11 cellular contexts compared by ENCODE assay signal in the genomic region with DNA sequence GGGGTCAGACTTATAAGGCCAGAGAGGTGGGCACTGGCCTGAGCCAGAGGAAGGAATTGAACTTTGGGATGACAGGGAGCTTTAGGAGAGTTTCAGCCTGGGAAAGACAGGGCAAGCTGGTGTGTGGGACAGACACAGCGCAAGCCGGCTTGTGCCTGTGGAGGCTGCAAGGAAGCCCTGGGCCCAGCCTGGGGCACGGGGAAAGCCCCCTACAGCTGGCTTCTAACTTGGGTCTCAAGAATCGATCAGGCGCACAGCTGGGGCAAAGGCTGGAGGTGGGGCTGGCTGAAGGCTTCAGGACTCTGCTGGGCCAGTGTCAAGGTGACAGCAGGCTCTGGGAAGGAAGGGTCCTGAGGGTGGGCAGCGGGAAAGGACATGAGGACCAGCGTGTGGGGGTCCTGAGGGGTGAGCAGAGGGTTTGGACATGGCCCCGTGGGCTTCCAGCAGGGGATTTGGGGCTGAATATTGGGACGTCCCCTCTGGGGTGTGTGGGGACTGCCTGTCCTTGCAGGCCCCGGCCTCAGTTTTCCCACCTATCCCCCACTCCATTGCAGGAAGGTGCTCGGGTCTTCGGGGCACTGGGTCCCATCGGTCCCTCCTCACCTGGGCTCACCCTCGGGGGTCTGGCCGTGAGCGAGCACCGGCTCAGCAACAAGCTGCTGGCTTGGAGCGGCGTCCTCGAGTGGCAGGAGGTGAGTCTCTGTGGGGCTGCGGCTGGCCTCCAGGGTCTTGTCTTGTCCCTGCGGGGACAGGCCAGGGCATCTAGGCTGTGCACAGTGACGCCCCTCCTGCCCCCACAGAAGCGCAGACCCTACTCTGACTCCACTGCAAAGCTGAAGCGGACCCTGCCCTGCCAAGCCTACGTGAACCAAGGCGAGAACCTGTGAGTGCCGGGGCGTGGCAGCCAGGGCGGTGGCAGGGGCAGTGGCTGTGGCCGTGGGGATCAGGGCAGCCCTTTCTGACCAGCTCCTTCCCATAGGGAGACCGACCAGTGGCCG. TPM values are rescaled to one million over a fixed set of nuclear protein-coding genes. Genes with fewer than 3 reads are reported as not detected.
DNase-seq lines count a peak whose midpoint lies in the region; ATAC-seq, FAIRE-seq and TF ChIP-seq lines count a peak whose summit lies in the region.
"Had no signal": no experiment of that assay in that cellular context is flagged by ENCODE, and none has a peak within 500 bp of the region (broad histone marks: within the 10 kb centered on the region; RNA-seq: fewer than 3 reads in every experiment).

No MANE protein-coding gene starts in this region.

- TF ChIP-seq POLR2A in GM18505 (IDR thresholded peaks at IDR 0.05; ENCODE audit: borderline replicate concordance, extremely low read depth, insufficient read depth, insufficient read length) (peak; percentile 24), GM12878 (IDR thresholded peaks at IDR 0.05; ENCODE audit: low read depth, low read length) (peak; percentile 37), erythroblast (IDR thresholded peaks at IDR 0.05; ENCODE audit: low read length) (no peak)

- RAD21 ChIA-PET in GM12878 (lab: Charles Lee; ENCODE audit: unreplicated experiment) = no interaction called here

- peaks cover 75% of the 10 kb centered on the region for H4K20me1 ChIP-seq in BLaER1
- no peaks in the 10 kb centered on the region for H4K20me1 ChIP-seq in GM12878 (ENCODE audit: control insufficient read depth, insufficient read depth)
- H4K20me1 ChIP-seq in neural cell (ENCODE audit: insufficient read depth) = peaks cover 43% of the 10 kb centered on the region

- TF ChIP-seq RAD21 in GM12878 (IDR thresholded peaks at IDR 0.05; ENCODE audit: insufficient read depth, low read depth, low read length) (no peak), neural cell (conservative IDR thresholded peaks at IDR 0.05) (no peak)

- DNase-seq in GM12878 (ENCODE audit: low read depth, low spot score) (no peak), NCI-H1092 (lab: John Stamatoyannopoulos, UW) (no peak), DMS79 treated with DMSO at 0.1 percent for 48 hours (lab: John Stamatoyannopoulos, UW) (no peak), erythroblast (lab: John Stamatoyannopoulos, UW) (no peak), ACHN (no peak)
- DNase-seq: DMS 273 treated with DMSO at 0.1 percent for 48 hours, MM.1S had no signal

- SMC1A ChIA-PET in GM12878 (lab: Charles Lee; ENCODE audit: uncharacterized antibody, unreplicated experiment) = interaction anchor here (1.1 kb wide), 1 partner anchor 88 kb away, joined by 3 read pairs; no protein-coding TSS in a partner anchor

- TF ChIP-seq CTCF in GM12878 (IDR thresholded peaks at IDR 0.05 in 2 of 3, conservative IDR thresholded peaks at IDR 0.05 in 1 of 3; ENCODE audit: control insufficient read depth in 2 of 3, extremely low read depth in 1 of 3, insufficient read depth in 1 of 3, low read depth in 3 of 3, low read length in 3 of 3) (no peak), neural cell (IDR thresholded peaks at IDR 0.05; ENCODE audit: poor library complexity, severe bottlenecking) (no peak)

- in situ Hi-C loops in GM12878 (cut with MboI) = no loop called here
- in situ Hi-C loops in ACHN (cut with HindIII; ENCODE audit: low pct_ligation_motif_present, low pct_unique_long_range_greater_than_20kb, low sequenced_read_pairs) = no loop called here

- no peaks in the 10 kb centered on the region for H3K9me2 ChIP-seq in neural cell (ENCODE audit: insufficient read depth, low read length)

- CTCF ChIA-PET in GM12878 (lab: Yijun Ruan, JAX) = interaction anchor here (0.6 to 1.6 kb wide), 3 partner anchors 9 to 56 kb away, joined by 3 to 6 read pairs (median 3); no protein-coding TSS in a partner anchor

- H3K36me3 ChIP-seq in BLaER1 (peaks cover 57% of the 10 kb centered on the region), GM12878 (ENCODE audit: control insufficient read depth in 2 of 2, insufficient read depth in 2 of 2, low read length in 1 of 2) (peaks cover 0 to 11% of the 10 kb centered on the region in 2 experiments; a peak in 2 of 4 replicates), neural cell (ENCODE audit: insufficient read depth, low read length) (peaks cover under 1% of the 10 kb centered on the region)

- BruUV-seq in GM12878 (replicated peaks; lab: Mats Ljungman, UMichigan) = no TSS peak

- H3K27ac ChIP-seq in BLaER1 (peak overlapping the region; percentile 27; the same call in 1 of the 2 replicates), GM12878 (ENCODE audit: control insufficient read depth, insufficient read depth) (no peak overlapping the region), neural cell (ENCODE audit: low read length) (no peak overlapping the region)

- H3F3A ChIP-seq in neural cell (ENCODE audit: insufficient read depth, low read length, poor library complexity, severe bottlenecking) = no peaks in the 10 kb centered on the region

- peaks cover 6% of the 10 kb centered on the region for H3K79me2 ChIP-seq in GM12878 (ENCODE audit: control insufficient read depth, insufficient read depth, low read length)
- peaks cover 36% of the 10 kb centered on the region for H3K79me2 ChIP-seq in neural cell (replicated peaks; ENCODE audit: insufficient read depth, low read length)

- H3K4me1 ChIP-seq in BLaER1 (peaks cover 37% of the 10 kb centered on the region), GM12878 (ENCODE audit: control insufficient read depth, insufficient read depth, low read length) (peaks cover 17% of the 10 kb centered on the region)

- H3K4me2 ChIP-seq in BLaER1 (peak overlapping the region; percentile 99), GM12878 (ENCODE audit: control insufficient read depth, insufficient read depth) (no peak overlapping the region), neural cell (ENCODE audit: low read length) (no peak overlapping the region)

- TF ChIP-seq EP300 in GM12878 (IDR thresholded peaks at IDR 0.05; ENCODE audit: borderline replicate concordance in 1 of 2, control insufficient read depth in 1 of 2, low read depth in 2 of 2, low read length in 2 of 2) (no peak), neural cell (conservative IDR thresholded peaks at IDR 0.05; ENCODE audit: poor library complexity, severe bottlenecking) (no peak)

- H3K9ac ChIP-seq in BLaER1 (peak overlapping the region; percentile 24; the same call in 1 of the 2 replicates), GM12878 (ENCODE audit: control insufficient read depth, insufficient read depth, low read length) (no peak overlapping the region), neural cell (ENCODE audit: low read length) (no peak overlapping the region)

- POLR2A ChIA-PET in GM12878 (lab: Charles Lee) = interaction anchor here (0.6 to 1.3 kb wide), 4 partner anchors 15 to 44 kb away, joined by 3 to 4 read pairs (median 3); a partner anchor contains a TSS

- ATAC-seq in GM18505 (IDR thresholded peaks at IDR 0.05; ENCODE audit: unreplicated experiment) = no peak
- no peak for ATAC-seq in GM12878
- ATAC-seq: activated CD4-positive, CD25-positive, alpha-beta regulatory T cell treated with anti-CD3 and anti-CD28 coated beads, Interleukin-2, amount 50 U/mL, for 24 hours had no signal

- peaks cover 4% of the 10 kb centered on the region; the same call in 1 of the 2 replicates for H3K9me3 ChIP-seq in BLaER1
- H3K9me3 ChIP-seq in GM12878 (replicated peaks; ENCODE audit: control insufficient read depth, insufficient read depth, low read length) = peaks cover 2% of the 10 kb centered on the region; the same call in 2 of the 3 replicates
- no peaks in the 10 kb centered on the region for H3K9me3 ChIP-seq in neural cell (ENCODE audit: low read length)

- WGBS in GM12878 (ENCODE audit: insufficient coverage, insufficient replicate concordance, low lambda C conversion rate, missing lambda C conversion rate) = 77% methylated on average over 33 of the region's 33 CpGs

- intact Hi-C loops in GM12878 (cut with micrococcal nuclease; ENCODE audit: unreplicated experiment) = no loop called here

- no peak overlapping the region for H2AFZ ChIP-seq in GM12878 (ENCODE audit: control insufficient read depth, low read depth, low read length)
- H2AFZ ChIP-seq in neural cell (ENCODE audit: low read depth, low read length) = no peak overlapping the region

- no peak for FAIRE-seq in GM12878 (lab: Jason Lieb, UNC)

- H3K27me3 ChIP-seq in BLaER1 = no peaks in the 10 kb centered on the region
- no peaks in the 10 kb centered on the region for H3K27me3 ChIP-seq in GM12878 (replicated peaks in 1 of 2; ENCODE audit: control insufficient read depth in 2 of 2, insufficient read depth in 2 of 2, low read length in 1 of 2)
- no peaks in the 10 kb centered on the region for H3K27me3 ChIP-seq in neural cell (ENCODE audit: insufficient read depth, low read depth, low read length)

- H3K4me3 ChIP-seq in BLaER1 (no peak overlapping the region), GM12878 (no peak overlapping the region), neural cell (ENCODE audit: low read length) (peak overlapping the region; percentile 76)

RNA-seq across cellular contexts. Expression of a gene that starts 3.2 kb away (rescaled TPM):
- 58.2 and 66.1 TPM in 2 replicates for total RNA-seq in GM12878 (2013; cell fraction: nucleolus; rRNA removed)
- 28.7 and 36.6 TPM in 2 replicates for total RNA-seq in GM12878 (2014; rRNA removed)
- 17.8 and 18.1 TPM in 2 replicates for total RNA-seq in GM12878 (2014; rRNA removed; fragmentation: Illumina TruSeq; extraction: Trizol)
- total RNA-seq in GM12878 (2021) = 76.7 and 83.5 TPM in 2 replicates
- polyA plus RNA-seq in GM12878 (2011; ENCODE audit: low read depth) = 30.2 TPM
- polyA plus RNA-seq in GM12878 (2011; rRNA removed) = 13.2 and 23.4 TPM in 2 replicates
- polyA plus RNA-seq in GM12878 (2011; cell fraction: cytosol; rRNA removed) = 27.6 and 37.3 TPM in 2 replicates
- 211 and 220 TPM in 2 replicates for polyA plus RNA-seq in GM12878 (2011; cell fraction: nucleus; rRNA removed)
- polyA plus RNA-seq in GM12878 (2012) = 65.8 and 71.6 TPM in 2 replicates
- 3.6 and 21.2 TPM in 2 replicates for polyA plus RNA-seq in GM12878 (2014; fragmentation: Illumina TruSeq; extraction: Trizol)
- polyA plus RNA-seq in GM12878 (2014; fragmentation: Nextera tagmentation; extraction: Ambion mirVana) = 10 to 100 TPM in 1 of 2 experiments, 1 to 10 TPM in 1; 3.2 to 10.6 TPM
- polyA plus RNA-seq in GM12878 (2014; rRNA removed) = 38.1 and 41.5 TPM in 2 replicates
- 10 to 100 TPM; 14.8 to 45.0 TPM for polyA plus RNA-seq in GM12878 (2016; fragmentation: Nextera tagmentation; extraction: Ambion mirVana)
- polyA minus RNA-seq in GM12878 (2011; rRNA and poly(A)+ RNA removed) = 23.6 and 59.2 TPM in 2 replicates
- polyA minus RNA-seq in GM12878 (2011; cell fraction: cytosol; rRNA and poly(A)+ RNA removed) = 23.4 and 35.5 TPM in 2 replicates
- polyA minus RNA-seq in GM12878 (2011; cell fraction: nucleus; rRNA and poly(A)+ RNA removed) = 46.5 and 68.3 TPM in 2 replicates
- 199 and 288 TPM in 2 replicates for polyA plus RNA-seq in neural cell
- 122 and 133 TPM in 2 replicates for polyA minus RNA-seq in neural cell

RNA-seq across cellular contexts. Expression of a gene that starts 13.2 kb away (rescaled TPM):
- total RNA-seq in GM12878 (2013; cell fraction: nucleolus; rRNA removed) = 72.0 and 74.7 TPM in 2 replicates
- total RNA-seq in GM12878 (2014; rRNA removed) = 42.3 and 55.5 TPM in 2 replicates
- 19.3 and 20.2 TPM in 2 replicates for total RNA-seq in GM12878 (2014; rRNA removed; fragmentation: Illumina TruSeq; extraction: Trizol)
- 61.4 and 82.3 TPM in 2 replicates for total RNA-seq in GM12878 (2021)
- 13.5 TPM for polyA plus RNA-seq in GM12878 (2011; ENCODE audit: low read depth)
- polyA plus RNA-seq in GM12878 (2011; rRNA removed) = 9.2 and 14.6 TPM in 2 replicates
- polyA plus RNA-seq in GM12878 (2011; cell fraction: cytosol; rRNA removed) = 12.5 and 23.5 TPM in 2 replicates
- 123 and 193 TPM in 2 replicates for polyA plus RNA-seq in GM12878 (2011; cell fraction: nucleus; rRNA removed)
- polyA plus RNA-seq in GM12878 (2012) = 31.3 and 48.0 TPM in 2 replicates
- polyA plus RNA-seq in GM12878 (2014; fragmentation: Illumina TruSeq; extraction: Trizol) = 15.1 and 20.3 TPM in 2 replicates
- 1 to 10 TPM; 2.9 to 4.0 TPM for polyA plus RNA-seq in GM12878 (2014; fragmentation: Nextera tagmentation; extraction: Ambion mirVana)
- 73.5 and 77.2 TPM in 2 replicates for polyA plus RNA-seq in GM12878 (2014; rRNA removed)
- polyA plus RNA-seq in GM12878 (2016; fragmentation: Nextera tagmentation; extraction: Ambion mirVana) = 10 to 100 TPM; 46.2 to 47.4 TPM
- polyA minus RNA-seq in GM12878 (2011; rRNA and poly(A)+ RNA removed) = 9.7 and 14.6 TPM in 2 replicates
- polyA minus RNA-seq in GM12878 (2011; cell fraction: cytosol; rRNA and poly(A)+ RNA removed) = 9.6 and 16.8 TPM in 2 replicates
- 27.8 and 56.3 TPM in 2 replicates for polyA minus RNA-seq in GM12878 (2011; cell fraction: nucleus; rRNA and poly(A)+ RNA removed)
- 43.1 and 43.6 TPM in 2 replicates for polyA plus RNA-seq in neural cell
- 25.8 and 33.6 TPM in 2 replicates for polyA minus RNA-seq in neural cell

RNA-seq across cellular contexts. Expression of a gene that starts 23.0 kb away (rescaled TPM):
- total RNA-seq in GM12878 (2013; cell fraction: nucleolus; rRNA removed) = 16.5 and 17.4 TPM in 2 replicates
- 7.7 and 9.3 TPM in 2 replicates for total RNA-seq in GM12878 (2014; rRNA removed)
- total RNA-seq in GM12878 (2014; rRNA removed; fragmentation: Illumina TruSeq; extraction: Trizol) = 3.8 and 5.1 TPM in 2 replicates
- 20.9 and 21.4 TPM in 2 replicates for total RNA-seq in GM12878 (2021)
- polyA plus RNA-seq in GM12878 (2011; ENCODE audit: low read depth) = 3.8 TPM
- 7.2 and 13.1 TPM in 2 replicates for polyA plus RNA-seq in GM12878 (2011; rRNA removed)
- polyA plus RNA-seq in GM12878 (2011; cell fraction: cytosol; rRNA removed) = 19.6 and 24.1 TPM in 2 replicates
- polyA plus RNA-seq in GM12878 (2011; cell fraction: nucleus; rRNA removed) = 62.1 and 64.3 TPM in 2 replicates
- polyA plus RNA-seq in GM12878 (2012) = 16.2 and 17.4 TPM in 2 replicates
- polyA plus RNA-seq in GM12878 (2014; fragmentation: Illumina TruSeq; extraction: Trizol) = 9.4 and 11.6 TPM in 2 replicates
- 1 to 10 TPM in 1 of 2 experiments, under 1 TPM in 1; 0.43 to 1.2 TPM for polyA plus RNA-seq in GM12878 (2014; fragmentation: Nextera tagmentation; extraction: Ambion mirVana)
- 23.0 and 24.5 TPM in 2 replicates for polyA plus RNA-seq in GM12878 (2014; rRNA removed)
- 10 to 100 TPM; 13.4 to 15.4 TPM for polyA plus RNA-seq in GM12878 (2016; fragmentation: Nextera tagmentation; extraction: Ambion mirVana)
- polyA minus RNA-seq in GM12878 (2011; rRNA and poly(A)+ RNA removed) = 6.1 and 9.8 TPM in 2 replicates
- polyA minus RNA-seq in GM12878 (2011; cell fraction: cytosol; rRNA and poly(A)+ RNA removed) = 5.3 and 5.8 TPM in 2 replicates
- polyA minus RNA-seq in GM12878 (2011; cell fraction: nucleus; rRNA and poly(A)+ RNA removed) = 14.9 and 24.9 TPM in 2 replicates
- 4.8 and 7.4 TPM in 2 replicates for polyA plus RNA-seq in neural cell
- polyA minus RNA-seq in neural cell = 5.4 and 6.8 TPM in 2 replicates

RNA-seq across cellular contexts. Expression of a gene that starts 23.4 kb away (rescaled TPM):
- total RNA-seq in GM12878 (2013; cell fraction: nucleolus; rRNA removed) = 24.8 and 29.4 TPM in 2 replicates
- total RNA-seq in GM12878 (2014; rRNA removed) (3.5 and 3.6 TPM in 2 replicates), GM12878 (2014; rRNA removed; fragmentation: Illumina TruSeq; extraction: Trizol) (3.1 and 3.2 TPM in 2 replicates), GM12878 (2021) (20.4 and 20.9 TPM in 2 replicates)
- 36.4 TPM for polyA plus RNA-seq in GM12878 (2011; ENCODE audit: low read depth)
- polyA plus RNA-seq in GM12878 (2011; rRNA removed) (11.7 and 18.9 TPM in 2 replicates), GM12878 (2014; fragmentation: Illumina TruSeq; extraction: Trizol) (8.6 and 10.9 TPM in 2 replicates), GM12878 (2014; fragmentation: Nextera tagmentation; extraction: Ambion mirVana) (under 1 TPM; 0.42 to 0.52 TPM), GM12878 (2014; rRNA removed) (17.4 and 22.3 TPM in 2 replicates), GM12878 (2016; fragmentation: Nextera tagmentation; extraction: Ambion mirVana) (10 to 100 TPM; 11.5 to 13.2 TPM), neural cell (13.1 and 13.2 TPM in 2 replicates)
- 21.8 and 25.4 TPM in 2 replicates for polyA plus RNA-seq in GM12878 (2011; cell fraction: cytosol; rRNA removed)
- polyA plus RNA-seq in GM12878 (2011; cell fraction: nucleus; rRNA removed) = 93.9 and 98.8 TPM in 2 replicates
- polyA plus RNA-seq in GM12878 (2012) = 45.9 and 50.1 TPM in 2 replicates
- polyA minus RNA-seq in GM12878 (2011; rRNA and poly(A)+ RNA removed) = 11.3 and 21.0 TPM in 2 replicates
- polyA minus RNA-seq in GM12878 (2011; cell fraction: cytosol; rRNA and poly(A)+ RNA removed) = 9.3 and 10.2 TPM in 2 replicates
- 18.5 and 22.0 TPM in 2 replicates for polyA minus RNA-seq in GM12878 (2011; cell fraction: nucleus; rRNA and poly(A)+ RNA removed)
- 9.3 and 10.5 TPM in 2 replicates for polyA minus RNA-seq in neural cell

RNA-seq across cellular contexts. Expression of a gene that starts 36.1 kb away (rescaled TPM):
- total RNA-seq in GM12878 (2013; cell fraction: nucleolus; rRNA removed) = 48.8 and 55.5 TPM in 2 replicates
- 12.8 and 15.6 TPM in 2 replicates for total RNA-seq in GM12878 (2014; rRNA removed)
- 8.0 and 8.2 TPM in 2 replicates for total RNA-seq in GM12878 (2014; rRNA removed; fragmentation: Illumina TruSeq; extraction: Trizol)
- total RNA-seq in GM12878 (2021) = 49.5 and 53.9 TPM in 2 replicates
- polyA plus RNA-seq in GM12878 (2011; ENCODE audit: low read depth) = 23.8 TPM
- 12.6 and 15.5 TPM in 2 replicates for polyA plus RNA-seq in GM12878 (2011; rRNA removed)
- polyA plus RNA-seq in GM12878 (2011; cell fraction: cytosol; rRNA removed) = 14.4 and 17.5 TPM in 2 replicates
- polyA plus RNA-seq in GM12878 (2011; cell fraction: nucleus; rRNA removed) = 104 and 107 TPM in 2 replicates
- 37.8 and 50.2 TPM in 2 replicates for polyA plus RNA-seq in GM12878 (2012)
- polyA plus RNA-seq in GM12878 (2014; fragmentation: Illumina TruSeq; extraction: Trizol) = 14.3 and 32.4 TPM in 2 replicates
- polyA plus RNA-seq in GM12878 (2014; fragmentation: Nextera tagmentation; extraction: Ambion mirVana) = 1 to 10 TPM; 3.5 to 5.2 TPM
- polyA plus RNA-seq in GM12878 (2014; rRNA removed) = 24.5 and 34.4 TPM in 2 replicates
- polyA plus RNA-seq in GM12878 (2016; fragmentation: Nextera tagmentation; extraction: Ambion mirVana) = 10 to 100 TPM; 18.7 to 20.7 TPM
- polyA minus RNA-seq in GM12878 (2011; rRNA and poly(A)+ RNA removed) = 27.4 and 44.8 TPM in 2 replicates
- 18.2 and 19.9 TPM in 2 replicates for polyA minus RNA-seq in GM12878 (2011; cell fraction: cytosol; rRNA and poly(A)+ RNA removed)
- 28.3 and 50.0 TPM in 2 replicates for polyA minus RNA-seq in GM12878 (2011; cell fraction: nucleus; rRNA and poly(A)+ RNA removed)
- polyA plus RNA-seq in neural cell = 18.9 and 22.0 TPM in 2 replicates
- polyA minus RNA-seq in neural cell = 25.9 and 27.5 TPM in 2 replicates
